ENCODE assay signal across 1 cellular context in the genomic region with DNA sequence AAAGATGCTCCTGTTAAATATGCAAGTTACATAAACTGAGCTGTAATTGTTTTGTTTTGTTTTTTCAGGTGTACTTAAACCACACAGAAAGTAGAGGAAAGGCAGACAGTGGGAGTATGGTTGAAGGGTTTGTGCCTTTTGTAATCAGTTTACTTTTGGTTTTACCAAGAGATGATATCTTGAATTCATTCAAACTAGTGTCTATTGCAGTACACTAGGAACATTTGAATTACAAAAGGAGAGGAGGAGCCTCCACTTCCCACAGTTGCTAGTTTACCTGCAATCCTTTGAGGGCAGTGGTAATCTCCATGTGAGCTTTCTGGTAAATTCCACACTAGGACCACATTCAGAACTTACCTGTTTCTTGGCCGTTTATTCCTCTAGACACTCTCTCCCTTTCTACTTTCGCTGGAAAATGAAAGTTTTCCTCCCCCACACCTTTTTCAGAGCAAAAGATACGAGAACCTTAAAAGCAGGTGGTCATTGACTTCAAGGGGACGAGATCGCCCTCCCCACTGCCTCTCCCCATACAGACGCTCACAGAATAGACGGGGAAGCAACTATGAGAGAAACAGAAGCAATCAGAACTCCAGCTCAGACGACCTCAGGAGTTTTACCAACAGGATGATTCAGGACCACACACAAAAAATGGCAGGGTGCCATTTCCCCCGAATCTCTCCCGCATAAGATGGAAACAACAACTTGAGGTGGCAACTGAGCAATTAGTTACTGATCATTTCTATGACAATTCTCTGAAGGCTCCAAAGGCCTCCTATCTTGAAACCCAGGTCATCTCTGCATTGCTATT.
A peak's percentile ranks its signal among the peaks of the same experiment; 100 is the strongest.
TF ChIP-seq lines count a peak whose summit lies in the region.

No MANE protein-coding gene starts in this region.

TF ChIP-seq in GM12878, 131 proteins besides CTCF, POLR2A, EP300 and RAD21:
- peak; percentile 20; the same call in 1 of the 2 replicates for TF ChIP-seq CREB1 (IDR thresholded peaks at IDR 0.05; ENCODE audit: low read depth)
- peak; percentile 25 to 45; a peak in 1 of 4 replicates for TF ChIP-seq IKZF2 (IDR thresholded peaks at IDR 0.05)
- TF ChIP-seq RUNX3 (IDR thresholded peaks at IDR 0.05; ENCODE audit: low read length) = 0 out of 2 replicates have a peak, but pooled peaks have one; percentile 13
- no peak; the same call in 1 of the 2 replicates for TF ChIP-seq IKZF1 (conservative IDR thresholded peaks at IDR 0.05)
- no peak for TF ChIP-seq MYC (IDR thresholded peaks at IDR 0.05; ENCODE audit: insufficient read depth, insufficient read length, insufficient replicate concordance, low read length, severe bottlenecking)
- TF ChIP-seq TBL1XR1 (IDR thresholded peaks at IDR 0.05; ENCODE audit: low read depth, low read length) = no peak
- TF ChIP-seq, protein P1, sequence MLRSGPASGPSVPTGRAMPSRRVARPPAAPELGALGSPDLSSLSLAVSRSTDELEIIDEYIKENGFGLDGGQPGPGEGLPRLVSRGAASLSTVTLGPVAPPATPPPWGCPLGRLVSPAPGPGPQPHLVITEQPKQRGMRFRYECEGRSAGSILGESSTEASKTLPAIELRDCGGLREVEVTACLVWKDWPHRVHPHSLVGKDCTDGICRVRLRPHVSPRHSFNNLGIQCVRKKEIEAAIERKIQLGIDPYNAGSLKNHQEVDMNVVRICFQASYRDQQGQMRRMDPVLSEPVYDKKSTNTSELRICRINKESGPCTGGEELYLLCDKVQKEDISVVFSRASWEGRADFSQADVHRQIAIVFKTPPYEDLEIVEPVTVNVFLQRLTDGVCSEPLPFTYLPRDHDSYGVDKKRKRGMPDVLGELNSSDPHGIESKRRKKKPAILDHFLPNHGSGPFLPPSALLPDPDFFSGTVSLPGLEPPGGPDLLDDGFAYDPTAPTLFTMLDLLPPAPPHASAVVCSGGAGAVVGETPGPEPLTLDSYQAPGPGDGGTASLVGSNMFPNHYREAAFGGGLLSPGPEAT (IDR thresholded peaks at IDR 0.05; ENCODE audit: low read depth) = 0 out of 2 replicates have a peak, but pooled peaks have one; percentile 33
TF ChIP-seq in GM12878: peak in this region for 4.
